In genomic region chr3:194536883-194537637, GRCh38 we compare ENCODE assay signal across 9 cellular contexts. TPM values are rescaled to one million over a fixed set of nuclear protein-coding genes. Genes with fewer than 3 reads are reported as not detected.
A peak's percentile ranks its signal among the peaks of the same experiment; 100 is the strongest.
DNase-seq lines count a peak whose midpoint lies in the region; ATAC-seq and TF ChIP-seq lines count a peak whose summit lies in the region.
"Had no signal": no experiment of that assay in that cellular context is flagged by ENCODE, and none has a peak within 500 bp of the region (broad histone marks: within the 10 kb centered on the region; RNA-seq: fewer than 3 reads in every experiment).

No MANE protein-coding gene starts in this region.

- H3K36me3 Mint-ChIP-seq in MCF 10A (ENCODE audit: insufficient read depth, unreplicated experiment): no peaks in the 10 kb centered on the region
- H3K36me3 Mint-ChIP-seq: T-cell had no signal

- H3K4me3 ChIP-seq in mucosa of descending colon: no peak overlapping the region

- CTCF ChIA-PET in MCF 10A (lab: Yijun Ruan, JAX): interaction anchor here (0.9 kb wide), 1 partner anchor 57 kb away, joined by 3 read pairs; no protein-coding TSS in a partner anchor

- H3K9me3 ChIP-seq in mucosa of descending colon: peaks cover 5% of the 10 kb centered on the region

- no peak for TF ChIP-seq CTCF in MCF 10A (IDR thresholded peaks at IDR 0.05; ENCODE audit: unreplicated experiment)
- TF ChIP-seq CTCF in mucosa of descending colon (IDR thresholded peaks at IDR 0.05): no peak

- peaks cover 15% of the 10 kb centered on the region for H3K4me1 ChIP-seq in mucosa of descending colon (ENCODE audit: low read depth)

- H3K27ac Mint-ChIP-seq in MCF 10A (ENCODE audit: low read depth, unreplicated experiment): no peak overlapping the region
- H3K27ac Mint-ChIP-seq: T-cell had no signal

- POLR2A ChIA-PET in MCF 10A (lab: Yijun Ruan, JAX): interaction anchor here (1.0 to 1.8 kb wide), 2 partner anchors 19 to 48 kb away, joined by 3 to 7 read pairs; no protein-coding TSS in a partner anchor

- peak; percentile 93 for ATAC-seq in mucosa of descending colon
- ATAC-seq in activated CD4-positive, CD25-positive, alpha-beta regulatory T cell treated with anti-CD3 and anti-CD28 coated beads, Interleukin-2, amount 50 U/mL, for 24 hours: no peak
- ATAC-seq: T-cell had no signal

- no peaks in the 10 kb centered on the region for H3K36me3 ChIP-seq in mucosa of descending colon (ENCODE audit: low read depth)

- peak; percentile 78 for DNase-seq in COLO668 (lab: John Stamatoyannopoulos, UW; ENCODE audit: unreplicated experiment)
- DNase-seq in NCI-H1417 (lab: John Stamatoyannopoulos, UW): peak in 2 of 3 experiments; percentile 54 to 74
- DNase-seq in MCF 10A (ENCODE audit: unreplicated experiment): peak; percentile 72
- DNase-seq in mucosa of descending colon: peak; percentile 83 to 94 (median 90)
- no peak for DNase-seq in stimulated activated CD4-positive, alpha-beta T cell treated with anti-CD3 and anti-CD28 coated beads, Interleukin-2, amount 100 ng/mL, for 24 hours
- no peak for DNase-seq in cortex of kidney (lab: John Stamatoyannopoulos, UW)
- no peak for DNase-seq in middle frontal gyrus (ENCODE audit: extremely low spot score, low spot score)

- no peaks in the 10 kb centered on the region for H3K27me3 Mint-ChIP-seq in MCF 10A (ENCODE audit: insufficient read depth, unreplicated experiment)

- peaks cover 8% of the 10 kb centered on the region for H3K9me3 Mint-ChIP-seq in MCF 10A (ENCODE audit: unreplicated experiment)

- peaks cover 11% of the 10 kb centered on the region for H3K4me1 Mint-ChIP-seq in MCF 10A (ENCODE audit: insufficient read depth, unreplicated experiment)

- no peak overlapping the region for H3K4me3 Mint-ChIP-seq in MCF 10A (ENCODE audit: unreplicated experiment)
- H3K4me3 Mint-ChIP-seq: T-cell had no signal

- BruUV-seq in MCF 10A (replicated peaks; lab: Mats Ljungman, UMichigan): no TSS peak

- intact Hi-C loops in MCF 10A (cut with micrococcal nuclease): no loop called here
- intact Hi-C loops in mucosa of descending colon (cut with DNase I, micrococcal nuclease): no loop called here

RNA-seq across cellular contexts. Expression of gene ATP13A3, which starts 50.3 kb away (rescaled TPM):
- total RNA-seq in MCF 10A (2022): 119 and 125 TPM in 2 replicates
- total RNA-seq in mucosa of descending colon: 10 to 100 TPM; 76.2 to 96.1 (median 83.9) TPM

Comparison
In these comparisons a context has a peak if more than half of its experiments do, and no peak if none do; other contexts are left out.
1. DNase-seq: peak in COLO668 (single experiment), NCI-H1417 (2 of 3), MCF 10A (single experiment) and mucosa of descending colon (3 of 3); none in stimulated activated CD4-positive, alpha-beta T cell treated with anti-CD3 and anti-CD28 coated beads, Interleukin-2, amount 100 ng/mL, for 24 hours (0 of 2), cortex of kidney (single experiment) and middle frontal gyrus (single experiment).